ENCODE assay signal across 8 cellular contexts in genomic region chr6:31806470-31807272, GRCh38. TPM values are rescaled to one million over a fixed set of nuclear protein-coding genes. Genes with fewer than 3 reads are reported as not detected.
DNase-seq lines count a peak whose midpoint lies in the region; ATAC-seq and TF ChIP-seq lines count a peak whose summit lies in the region.

Gene LSM2 (minus strand): TSS chr6:31806966. CDS start chr6:31806757, 209 bp downstream.

- peak within 1 kb of the TSS; percentile 70 for H3K4me3 ChIP-seq in kidney epithelial cell (ENCODE audit: low read depth, low read length)

- peak; percentile 91 for ATAC-seq in GM19035 (IDR thresholded peaks at IDR 0.05; ENCODE audit: unreplicated experiment)
- peak; percentile 89 for ATAC-seq in HG03354 (IDR thresholded peaks at IDR 0.05; ENCODE audit: poor library complexity, severe bottlenecking, unreplicated experiment)

- H3K27me3 ChIP-seq in kidney epithelial cell (ENCODE audit: control insufficient read depth, insufficient read depth, low read length): no peaks in the 10 kb centered on the region

- DNase-seq in AG20443 (ENCODE audit: low spot score) (peak; percentile 99), NCI-H446 treated with DMSO at 0.1 percent for 48 hours (lab: John Stamatoyannopoulos, UW) (peak; percentile 90), cerebellum (ENCODE audit: low spot score) (peak; percentile 99), kidney epithelial cell (ENCODE audit: low read depth) (no peak)
- DNase-seq in activated CD4-positive, alpha-beta T cell treated with anti-CD3 and anti-CD28 coated beads for 1 hour: peak; percentile 96
- DNase-seq in stimulated activated CD4-positive, alpha-beta T cell treated with anti-CD3 and anti-CD28 coated beads, Interleukin-15, amount 100 ng/mL, for 48 hours (ENCODE audit: low read depth in 2 of 2): peak; percentile 95 to 97

- no peaks in the 10 kb centered on the region for H3K36me3 ChIP-seq in kidney epithelial cell (ENCODE audit: control insufficient read depth, insufficient read depth, low read length)

- peak; percentile 32 for TF ChIP-seq CTCF in kidney epithelial cell (IDR thresholded peaks at IDR 0.05; ENCODE audit: insufficient read depth, low read length, poor library complexity, severe bottlenecking)

RNA-seq across cellular contexts. Expression of gene LSM2, which starts in this region (rescaled TPM):
- 17.7 TPM for total RNA-seq in cerebellum
- 78.6 and 89.0 TPM in 2 replicates for total RNA-seq in kidney epithelial cell
